In genomic region chr17:83100220-83100852, GRCh38 we compare ENCODE assay signal across 1 cellular context.
TF ChIP-seq lines count a peak whose summit lies in the region.

No MANE protein-coding gene starts in this region.

TF ChIP-seq in GM23338, 12 proteins besides CTCF, POLR2A, EP300 and RAD21 (continued from another document):
- TF ChIP-seq ZNF462 (CRISPR knock-in tag; IDR thresholded peaks at IDR 0.05) (no peak), JUNB (IDR thresholded peaks at IDR 0.05; ENCODE audit: unreplicated experiment) (no peak), NANOG (IDR thresholded peaks at IDR 0.05; ENCODE audit: borderline replicate concordance) (no peak), POLR2AphosphoS5 (IDR thresholded peaks at IDR 0.05; ENCODE audit: low read depth) (no peak), CREB1 (CRISPR knock-in tag; IDR thresholded peaks at IDR 0.05; ENCODE audit: low read depth) (no peak), STAT1 (IDR thresholded peaks at IDR 0.05; ENCODE audit: unreplicated experiment) (no peak), EZH2 (IDR thresholded peaks at IDR 0.05; ENCODE audit: low read depth, unreplicated experiment) (no peak), ZNF114 (CRISPR knock-in tag; IDR thresholded peaks at IDR 0.05) (no peak), EZH2phosphoT487 (IDR thresholded peaks at IDR 0.05; ENCODE audit: unreplicated experiment) (no peak), REST (IDR thresholded peaks at IDR 0.05; ENCODE audit: unreplicated experiment) (no peak)
